In genomic region chr18:11336241-11336640, GRCh38 we compare ENCODE assay signal across 20 cellular contexts.
DNase-seq lines count a peak whose midpoint lies in the region; ATAC-seq lines count a peak whose summit lies in the region.
"Had no signal": no experiment of that assay in that cellular context is flagged by ENCODE, and none has a peak within 500 bp of the region (broad histone marks: within the 10 kb centered on the region; RNA-seq: fewer than 3 reads in every experiment).

No MANE protein-coding gene starts in this region.

- DNase-seq in Right ventricle myocardium inferior (ENCODE audit: missing footprints), result no peak
- no peak for DNase-seq in left cardiac atrium
- peak; percentile 33 for DNase-seq in RPMI7951 (ENCODE audit: low read depth)
- DNase-seq in fibroblast of peridontal ligament (ENCODE audit: extremely low read depth), result peak; percentile 72
- DNase-seq in GM19238 (ENCODE audit: insufficient read length, low spot score), result no peak
- DNase-seq in SHP77 treated with DMSO at 0.1 percent for 48 hours (lab: John Stamatoyannopoulos, UW), result no peak
- no peak for DNase-seq in T-helper 17 cell
- DNase-seq: BE2C; CD4-positive, CD25-positive, alpha-beta regulatory T cell; COR-L47; DMS 273 treated with DMSO at 0.1 percent for 48 hours; DND-41; NCI-H1105; NCI-H2081; NCI-H2227 treated with DMSO at 0.1 percent for 48 hours; NCI-H524; NCI-H82; PC-3; SJCRH30 had no signal

- no peaks in the 10 kb centered on the region for H3K4me1 Mint-ChIP-seq in T-helper 17 cell
- H3K4me1 Mint-ChIP-seq: CD4-positive, CD25-positive, alpha-beta regulatory T cell had no signal

- no peak overlapping the region for H3K4me3 Mint-ChIP-seq in T-helper 17 cell
- H3K4me3 Mint-ChIP-seq: CD4-positive, CD25-positive, alpha-beta regulatory T cell had no signal

- no peak overlapping the region for H3K27ac Mint-ChIP-seq in T-helper 17 cell
- H3K27ac Mint-ChIP-seq: CD4-positive, CD25-positive, alpha-beta regulatory T cell had no signal

- intact Hi-C loops in Right ventricle myocardium inferior (cut with DNase I), result no loop called here
- intact Hi-C loops in left cardiac atrium (cut with DNase I), result no loop called here

- peaks cover 15% of the 10 kb centered on the region for H3K27me3 Mint-ChIP-seq in T-helper 17 cell

- peak; percentile 39 for ATAC-seq in Right ventricle myocardium inferior
- no peak for ATAC-seq in left cardiac atrium
- no peak for ATAC-seq in HG03469 (IDR thresholded peaks at IDR 0.05; ENCODE audit: unreplicated experiment)
- no peak for ATAC-seq in T-helper 17 cell
- ATAC-seq: PC-3 had no signal

- no peaks in the 10 kb centered on the region for H3K9me3 ChIP-seq in T-helper 17 cell (ENCODE audit: control insufficient read depth, low read length, poor library complexity, severe bottlenecking)
- H3K9me3 ChIP-seq: BE2C, SJCRH30 had no signal

- H3K36me3 Mint-ChIP-seq in T-helper 17 cell (ENCODE audit: low read depth), result no peaks in the 10 kb centered on the region
- H3K36me3 Mint-ChIP-seq: CD4-positive, CD25-positive, alpha-beta regulatory T cell had no signal

Comparison
In these comparisons a context has a peak if more than half of its experiments do, and no peak if none do; other contexts are left out.
1. DNase-seq: peak in RPMI7951 (single experiment) and fibroblast of peridontal ligament (single experiment); none in Right ventricle myocardium inferior (single experiment), left cardiac atrium (single experiment), GM19238 (single experiment), SHP77 treated with DMSO at 0.1 percent for 48 hours (single experiment) and T-helper 17 cell (0 of 3).